Comparison of ENCODE assay signal across 9 cellular contexts in the genomic region with DNA sequence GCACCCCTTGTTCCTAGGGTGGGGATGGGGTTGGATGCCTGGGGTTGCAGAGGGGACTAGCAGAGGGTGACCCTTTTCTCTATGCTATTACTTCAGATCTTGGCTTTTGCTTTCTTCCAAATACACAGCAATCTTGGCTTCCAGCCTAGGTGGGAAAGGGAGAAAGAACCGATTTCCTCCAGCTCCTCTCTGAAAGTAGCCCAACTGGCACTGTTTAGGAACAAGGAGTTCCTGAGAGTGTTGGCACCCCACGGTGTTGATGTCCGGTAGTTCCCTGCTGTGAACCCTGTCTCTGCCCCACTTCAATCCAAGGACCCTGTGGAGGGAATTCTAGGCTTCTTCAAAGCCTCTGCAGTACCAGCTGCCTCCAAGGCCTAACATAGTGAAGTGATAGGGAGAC. TPM values are rescaled to one million over a fixed set of nuclear protein-coding genes. Genes with fewer than 3 reads are reported as not detected.
DNase-seq lines count a peak whose midpoint lies in the region; ATAC-seq and TF ChIP-seq lines count a peak whose summit lies in the region.
"Had no signal": no experiment of that assay in that cellular context is flagged by ENCODE, and none has a peak within 500 bp of the region (broad histone marks: within the 10 kb centered on the region; RNA-seq: fewer than 3 reads in every experiment).

No MANE protein-coding gene starts in this region.

- H3K27me3 Mint-ChIP-seq in activated T-cell treated with anti-CD3 and anti-CD28 coated beads, Interleukin-2, amount 50 U/mL, for 4 hours (ENCODE audit: low read depth) = no peaks in the 10 kb centered on the region

- H3K36me3 ChIP-seq in body of pancreas (replicated peaks in 1 of 2; ENCODE audit: insufficient read depth in 1 of 2, low read depth in 2 of 2) (peaks cover 0 to 1% of the 10 kb centered on the region in 2 donors), lung (ENCODE audit: control insufficient read depth in 2 of 2, insufficient read depth in 2 of 2, low read length in 2 of 2) (peaks cover 11 to 16% of the 10 kb centered on the region in 2 donors), tibial artery (peaks cover 20 to 24% (median 22%) of the 10 kb centered on the region in 3 donors)

- no peak for DNase-seq in activated T-cell treated with anti-CD3 and anti-CD28 coated beads, Interleukin-2, amount 50 U/mL, for 4 hours
- no peak for DNase-seq in activated T-cell treated with anti-CD3 and anti-CD28 coated beads for 4 hours
- peak in 2 of 4 donors; percentile 48 to 57 for DNase-seq in body of pancreas
- DNase-seq in lung (ENCODE audit: low spot score) = peak; percentile 32
- DNase-seq in tibial artery = peak; percentile 70 to 85

- no peak for ATAC-seq in activated T-cell treated with anti-CD3 and anti-CD28 coated beads, Interleukin-2, amount 50 U/mL, for 4 hours
- ATAC-seq in body of pancreas (no peak), lung (ENCODE audit: insufficient read depth, low FRiP score) (no peak), HG02840 (IDR thresholded peaks at IDR 0.05; ENCODE audit: low FRiP score, unreplicated experiment) (no peak), HG02759 (IDR thresholded peaks at IDR 0.05; ENCODE audit: unreplicated experiment) (no peak), GM21619 (IDR thresholded peaks at IDR 0.05; ENCODE audit: unreplicated experiment) (no peak)

- peak overlapping the region; percentile 99 for H3K4me3 Mint-ChIP-seq in activated T-cell treated with anti-CD3 and anti-CD28 coated beads, Interleukin-2, amount 50 U/mL, for 4 hours

- H3K9me3 Mint-ChIP-seq in activated T-cell treated with anti-CD3 and anti-CD28 coated beads, Interleukin-2, amount 50 U/mL, for 4 hours = no peaks in the 10 kb centered on the region

- WGBS in body of pancreas, 2 donors = 9 to 20% methylated on average over 1 to 3 of the region's 3 CpGs
- WGBS in lung, 2 donors = 28 to 44% methylated on average over 3 of the region's 3 CpGs

- intact Hi-C loops in body of pancreas (cut with DNase I) (no loop called here), tibial artery (cut with DNase I; ENCODE audit: low total_unique reads) (loop anchor here (2.0 kb wide), 1 partner anchor 45 kb away; no protein-coding TSS in a partner anchor)

- TF ChIP-seq CTCF in body of pancreas (IDR thresholded peaks at IDR 0.05) = no peak
- TF ChIP-seq CTCF in lung (IDR thresholded peaks at IDR 0.05; ENCODE audit: control extremely low read depth, extremely low read depth) = no peak
- TF ChIP-seq CTCF in tibial artery (IDR thresholded peaks at IDR 0.05) = peak in 1 of 2 experiments; percentile 16

- no peak for TF ChIP-seq POLR2A in body of pancreas (IDR thresholded peaks at IDR 0.05)

- H3K36me3 Mint-ChIP-seq in activated T-cell treated with anti-CD3 and anti-CD28 coated beads, Interleukin-2, amount 50 U/mL, for 4 hours (ENCODE audit: insufficient read depth) = peaks cover 41% of the 10 kb centered on the region

- H3K27me3 ChIP-seq in body of pancreas (no peaks in the 10 kb centered on the region), lung (ENCODE audit: control insufficient read depth, insufficient read depth) (no peaks in the 10 kb centered on the region), tibial artery (no peaks in the 10 kb centered on the region)

- peaks cover 81% of the 10 kb centered on the region for H3K4me1 ChIP-seq in body of pancreas
- H3K4me1 ChIP-seq in lung (ENCODE audit: control insufficient read depth in 2 of 2, insufficient read depth in 2 of 2, low read length in 2 of 2) = peaks cover 7 to 15% of the 10 kb centered on the region in 2 donors
- peaks cover 0 to 49% (median 40%) of the 10 kb centered on the region in 4 donors for H3K4me1 ChIP-seq in tibial artery

- H3K27ac ChIP-seq in body of pancreas = peak overlapping the region; percentile 97 to 99 (median 98)
- H3K27ac ChIP-seq in lung (ENCODE audit: low read depth in 1 of 2, low read length in 1 of 2) = peak overlapping the region; percentile 73 to 96
- peak overlapping the region; percentile 95 to 99 for H3K27ac ChIP-seq in tibial artery

- H3K4me3 ChIP-seq in body of pancreas = no peak overlapping the region
- no peak overlapping the region for H3K4me3 ChIP-seq in lung
- peak overlapping the region; percentile 78 to 94 for H3K4me3 ChIP-seq in tibial artery

- H3K4me1 Mint-ChIP-seq in activated T-cell treated with anti-CD3 and anti-CD28 coated beads, Interleukin-2, amount 50 U/mL, for 4 hours (ENCODE audit: low read depth) = peaks cover 36% of the 10 kb centered on the region

- H3K9me3 ChIP-seq in body of pancreas (no peaks in the 10 kb centered on the region), lung (ENCODE audit: control insufficient read depth in 2 of 2, insufficient read depth in 1 of 2, low read length in 1 of 2) (no peaks in the 10 kb centered on the region), tibial artery (no peaks in the 10 kb centered on the region)

RNA-seq across cellular contexts. Expression of a gene that starts 1.1 kb away (rescaled TPM):
- total RNA-seq in activated T-cell treated with anti-CD3 and anti-CD28 coated beads, Interleukin-2, amount 50 U/mL, for 4 hours = 100 to 1,000 TPM; 580 to 683 (median 586) TPM
- total RNA-seq in body of pancreas (100 to 1,000 TPM in 1 of 2 donors, 10 to 100 TPM in 1; 75.5 to 108 TPM), lung (100 to 1,000 TPM; 151 to 249 TPM)
- 100 to 1,000 TPM; 173 to 265 TPM for polyA plus RNA-seq in lung

RNA-seq across cellular contexts. Expression of a gene that starts 40.2 kb away (rescaled TPM):
- 100 to 1,000 TPM; 228 to 254 (median 235) TPM for total RNA-seq in activated T-cell treated with anti-CD3 and anti-CD28 coated beads, Interleukin-2, amount 50 U/mL, for 4 hours
- total RNA-seq in body of pancreas (10 to 100 TPM; 15.8 to 40.0 TPM), lung (10 to 100 TPM; 26.2 to 41.4 TPM)
- polyA plus RNA-seq in lung = 10 to 100 TPM; 42.5 to 64.1 TPM

RNA-seq across cellular contexts. Expression of a gene that starts 41.6 kb away (rescaled TPM):
- not detected for total RNA-seq in activated T-cell treated with anti-CD3 and anti-CD28 coated beads, Interleukin-2, amount 50 U/mL, for 4 hours
- total RNA-seq in body of pancreas (not detected), lung (1 to 10 TPM; 1.1 to 1.5 TPM)
- 1 to 10 TPM in 1 of 2 donors, under 1 TPM in 1; 0.38 to 1.3 TPM for polyA plus RNA-seq in lung
- total RNA-seq: dermis microvascular lymphatic vessel endothelial cell had no signal

RNA-seq across cellular contexts. Expression of a gene that starts 46.9 kb away (rescaled TPM):
- under 1 TPM; 0.63 to 0.92 (median 0.89) TPM for total RNA-seq in activated T-cell treated with anti-CD3 and anti-CD28 coated beads, Interleukin-2, amount 50 U/mL, for 4 hours
- total RNA-seq in body of pancreas = not detected
- total RNA-seq in lung = not detected
- polyA plus RNA-seq in lung = not detected
- total RNA-seq: dermis microvascular lymphatic vessel endothelial cell had no signal

RNA-seq across cellular contexts. Expression of a gene that starts 47.7 kb away (rescaled TPM):
- total RNA-seq in activated T-cell treated with anti-CD3 and anti-CD28 coated beads, Interleukin-2, amount 50 U/mL, for 4 hours = 10 to 100 TPM; 22.3 to 31.6 (median 28.4) TPM
- 10 to 100 TPM; 20.1 to 23.6 TPM for total RNA-seq in body of pancreas
- 10 to 100 TPM; 38.7 to 47.6 TPM for total RNA-seq in lung
- polyA plus RNA-seq in lung = 10 to 100 TPM; 19.8 to 36.6 TPM

Comparison
In these comparisons a context has a peak if more than half of its experiments do, and no peak if none do; other contexts are left out.
1. DNase-seq: peak in lung (single experiment) and tibial artery (2 of 2); none in activated T-cell treated with anti-CD3 and anti-CD28 coated beads, Interleukin-2, amount 50 U/mL, for 4 hours (single experiment) and activated T-cell treated with anti-CD3 and anti-CD28 coated beads for 4 hours (single experiment).
2. H3K4me3 ChIP-seq: peak in tibial artery (2 of 2); none in body of pancreas (0 of 2) and lung (single experiment).
3. RNA of a gene that starts 40.2 kb away (total RNA-seq): 228 to 254 TPM in activated T-cell treated with anti-CD3 and anti-CD28 coated beads, Interleukin-2, amount 50 U/mL, for 4 hours; 26.2 to 41.4 TPM in lung and 15.8 to 40.0 TPM in body of pancreas; every median in the first group is over 4 times any median in the second.
4. Peak in every context shown above with its lines, with median percentiles within 50 percentile points of each other: H3K27ac ChIP-seq.